ENCODE assay signal across 26 cellular contexts in genomic region chr5:2280318-2280717, GRCh38.
DNase-seq lines count a peak whose midpoint lies in the region; ATAC-seq, FAIRE-seq and TF ChIP-seq lines count a peak whose summit lies in the region.
"Had no signal": no experiment of that assay in that cellular context is flagged by ENCODE, and none has a peak within 500 bp of the region (broad histone marks: within the 10 kb centered on the region; RNA-seq: fewer than 3 reads in every experiment).

No MANE protein-coding gene starts in this region.

- H3K79me2 ChIP-seq in K562 (ENCODE audit: control insufficient read depth, insufficient read depth, low read length) = no peaks in the 10 kb centered on the region

- no TSS peak for BruUV-seq in K562 (replicated peaks; lab: Mats Ljungman, UMichigan)

- H3K27me3 ChIP-seq in K562 (ENCODE audit: control insufficient read depth in 2 of 2, insufficient read depth in 2 of 2, low read length in 2 of 2) = peaks cover 18 to 37% of the 10 kb centered on the region in 2 experiments; a peak in 4 of 5 replicates
- H3K27me3 ChIP-seq: BE2C, BLaER1 had no signal

- ATAC-seq in K562 (no peak), GM19467 (IDR thresholded peaks at IDR 0.05; ENCODE audit: unreplicated experiment) (no peak), GM21528 (IDR thresholded peaks at IDR 0.05; ENCODE audit: low FRiP score, unreplicated experiment) (no peak)
- ATAC-seq: A549, GM12878 had no signal

- no peak for TF ChIP-seq RAD21 in K562 (CRISPR knock-in tag; conservative IDR thresholded peaks at IDR 0.05 in 1 of 2, IDR thresholded peaks at IDR 0.05 in 1 of 2)

- FAIRE-seq in K562 (lab: Jason Lieb, UNC) = no peak
- FAIRE-seq: A549, GM12878, GM12892, GM18507 had no signal

- in situ Hi-C loops in K562 (cut with MboI) = no loop called here

- H3K9me3 ChIP-seq in HEK293 (ENCODE audit: control insufficient read depth, insufficient read depth, low read depth, low read length) (no peaks in the 10 kb centered on the region), K562 (replicated peaks; ENCODE audit: control insufficient read depth, insufficient read depth, low read depth, low read length) (no peaks in the 10 kb centered on the region)
- H3K9me3 ChIP-seq: A549, BE2C, BLaER1 had no signal

- H4K20me1 ChIP-seq in K562 (replicated peaks; ENCODE audit: control insufficient read depth, insufficient read depth, low read length) = no peaks in the 10 kb centered on the region; the same call in 1 of the 2 replicates
- H4K20me1 ChIP-seq: BLaER1 had no signal

- no peak overlapping the region for H3K9ac ChIP-seq in K562 (ENCODE audit: insufficient read depth in 1 of 2, low read depth in 2 of 2, low read length in 2 of 2)
- H3K9ac ChIP-seq: BLaER1 had no signal

- CTCF ChIA-PET in HEK293 (lab: Yijun Ruan, JAX) (no interaction called here), K562 (lab: Yijun Ruan, JAX; ENCODE audit: low intra/inter-chr PET ratio) (no interaction called here)

- no peak for TF ChIP-seq CTCF in HEK293 (tag by site-specific recombination; IDR thresholded peaks at IDR 0.05)
- TF ChIP-seq CTCF in K562 (IDR thresholded peaks at IDR 0.05 in 2 of 3, conservative IDR thresholded peaks at IDR 0.05 in 1 of 3; ENCODE audit: insufficient read depth in 2 of 3, low read depth in 1 of 3, low read length in 3 of 3) = no peak

- WGBS in K562 (ENCODE audit: insufficient coverage, low coverage, missing lambda C conversion rate) = 0% methylated on average over 3 of the region's 3 CpGs

- intact Hi-C loops in K562 (cut with micrococcal nuclease) (no loop called here), posterior vena cava (cut with DNase I) (no loop called here)

- no peaks in the 10 kb centered on the region for H3K9me1 ChIP-seq in K562 (ENCODE audit: control insufficient read depth, insufficient read depth, low read length)

- TF ChIP-seq EP300 in K562 (IDR thresholded peaks at IDR 0.05; ENCODE audit: low read length) = no peak

- POLR2A ChIA-PET in HEK293 (lab: Yijun Ruan, JAX) (no interaction called here), K562 (lab: Yijun Ruan, JAX) (no interaction called here)

- H3K4me1 ChIP-seq in HEK293 (ENCODE audit: control insufficient read depth, insufficient read depth, low read length) (no peaks in the 10 kb centered on the region), K562 (replicated peaks in 1 of 2; ENCODE audit: control insufficient read depth in 2 of 2, insufficient read depth in 2 of 2, low read length in 2 of 2) (no peaks in the 10 kb centered on the region)
- H3K4me1 ChIP-seq: A549, BE2C had no signal

- H3K4me3 ChIP-seq in HEK293 (ENCODE audit: low read depth, low read length) (no peak overlapping the region), K562 (no peak overlapping the region)
- H3K4me3 ChIP-seq: A549, BLaER1, GM12878 had no signal

- no peak for DNase-seq in K562 (ENCODE audit: extremely low read depth in 1 of 4, low spot score in 3 of 4)
- DNase-seq in posterior vena cava (ENCODE audit: low spot score) = peak; percentile 16
- no peak for DNase-seq in glomerular visceral epithelial cell (ENCODE audit: extremely low spot score)
- DNase-seq: AML-193; BE2C; C1 segment of cervical spinal cord; CD4-positive, alpha-beta memory T cell; CD4-positive, CD25-positive, alpha-beta regulatory T cell; CD8-positive, alpha-beta memory T cell; COR-L47; DMS 273 treated with DMSO at 0.1 percent for 48 hours; DMS153; DMS53; DMS79; DND-41; EL; GDM1 had no signal

- H3K4me2 ChIP-seq in K562 (ENCODE audit: insufficient read depth, low read length) = no peak overlapping the region
- H3K4me2 ChIP-seq: A549, BLaER1 had no signal

- no peaks in the 10 kb centered on the region for H3K36me3 ChIP-seq in HEK293 (ENCODE audit: control insufficient read depth in 2 of 2, insufficient read depth in 1 of 2, low read length in 2 of 2)
- H3K36me3 ChIP-seq in K562 (ENCODE audit: control insufficient read depth, insufficient read depth, low read length) = no peaks in the 10 kb centered on the region
- H3K36me3 ChIP-seq: BE2C, BLaER1 had no signal

- no peak overlapping the region for H2AFZ ChIP-seq in K562 (ENCODE audit: low read depth, low read length)

- no peak for TF ChIP-seq POLR2A in K562 (conservative IDR thresholded peaks at IDR 0.05)

- H3K27ac ChIP-seq in HEK293 (ENCODE audit: extremely low read depth, low read depth, low read length) = no peak overlapping the region
- H3K27ac ChIP-seq in K562 (ENCODE audit: extremely low read depth, low read depth, low read length) = no peak overlapping the region
- H3K27ac ChIP-seq: 22Rv1, A549, BLaER1 had no signal

TF ChIP-seq in HEK293, 187 proteins besides CTCF, POLR2A, EP300 and RAD21:
- TF ChIP-seq ZNF585B (tag by site-specific recombination; IDR thresholded peaks at IDR 0.05) = no peak
- TF ChIP-seq ZNF394 (tag by site-specific recombination; IDR thresholded peaks at IDR 0.05; ENCODE audit: borderline replicate concordance) = no peak
- peak; percentile 91 for TF ChIP-seq EGR2 (tag by site-specific recombination; IDR thresholded peaks at IDR 0.05; ENCODE audit: low read depth)
- TF ChIP-seq ZNF202 (tag by site-specific recombination; IDR thresholded peaks at IDR 0.05; ENCODE audit: borderline replicate concordance) = no peak
- peak; percentile 72 for TF ChIP-seq ZFHX2 (tag by site-specific recombination; conservative IDR thresholded peaks at IDR 0.05)
- no peak for TF ChIP-seq YY2 (tag by site-specific recombination; IDR thresholded peaks at IDR 0.05)
- TF ChIP-seq ZNF10 (tag by site-specific recombination; IDR thresholded peaks at IDR 0.05) = no peak

TF ChIP-seq in K562, 482 proteins besides CTCF, POLR2A, EP300 and RAD21:
- TF ChIP-seq EGR1 (conservative IDR thresholded peaks at IDR 0.05) (peak; percentile 52; the same call in 1 of the 2 replicates), THAP12 (CRISPR knock-in tag; IDR thresholded peaks at IDR 0.05) (no peak)
